Comparison of ENCODE assay signal across 21 cellular contexts in genomic region chr1:172946814-172947507, GRCh38.
DNase-seq lines count a peak whose midpoint lies in the region; ATAC-seq, FAIRE-seq and TF ChIP-seq lines count a peak whose summit lies in the region.
"Had no signal": no experiment of that assay in that cellular context is flagged by ENCODE, and none has a peak within 500 bp of the region (broad histone marks: within the 10 kb centered on the region; RNA-seq: fewer than 3 reads in every experiment).

No MANE protein-coding gene starts in this region.

- in situ Hi-C loops in K562 (cut with MboI): no loop called here

- TF ChIP-seq EP300 in K562 (IDR thresholded peaks at IDR 0.05; ENCODE audit: low read length) (no peak), gastroesophageal sphincter (IDR thresholded peaks at IDR 0.05) (no peak)

- POLR2A ChIA-PET in K562 (lab: Yijun Ruan, JAX): no interaction called here

- H3K9me1 ChIP-seq in K562 (ENCODE audit: control insufficient read depth, insufficient read depth, low read length): no peaks in the 10 kb centered on the region
- no peaks in the 10 kb centered on the region for H3K9me1 ChIP-seq in keratinocyte (ENCODE audit: control insufficient read depth, extremely low read depth, insufficient read depth, low read length)

- FAIRE-seq in K562 (lab: Jason Lieb, UNC): no peak
- peak; percentile 57 for FAIRE-seq in keratinocyte (lab: Jason Lieb, UNC)
- FAIRE-seq: colon, H54, TTC549 had no signal

- no TSS peak for BruUV-seq in K562 (replicated peaks; lab: Mats Ljungman, UMichigan)

- TF ChIP-seq POLR2A in K562 (conservative IDR thresholded peaks at IDR 0.05): no peak
- no peak for TF ChIP-seq POLR2A in gastroesophageal sphincter (IDR thresholded peaks at IDR 0.05)

- DNase-seq in ELR (ENCODE audit: low read depth) (peak; percentile 82), M059J (ENCODE audit: low read depth) (peak; percentile 79), K562 (ENCODE audit: extremely low read depth in 1 of 4, low spot score in 3 of 4) (no peak), keratinocyte (ENCODE audit: low read depth, low spot score) (no peak), COR-L47 (lab: John Stamatoyannopoulos, UW) (no peak), substantia nigra (lab: John Stamatoyannopoulos, UW) (no peak)
- DNase-seq: activated CD4-positive, alpha-beta T cell treated with anti-CD3 and anti-CD28 coated beads, Interleukin-2, amount 50 U/mL, for 4 hours; amygdala; BE2C; DMS153; mucosa of descending colon; sigmoid colon; SJCRH30; stimulated activated CD4-positive, alpha-beta T cell treated with anti-CD3 and anti-CD28 coated beads, Interleukin-4, amount 100 ng/mL, for 1 hour; stimulated activated CD8-positive, alpha-beta memory T cell treated with anti-CD3 and anti-CD28 coated beads, Interleukin-4, amount 100 ng/mL, for 48 hours had no signal

- H3K27ac ChIP-seq in K562 (ENCODE audit: extremely low read depth, low read depth, low read length): no peak overlapping the region
- no peak overlapping the region for H3K27ac ChIP-seq in keratinocyte (ENCODE audit: control insufficient read depth, insufficient read depth, low read length)
- H3K27ac ChIP-seq in substantia nigra (ENCODE audit: low read depth, low read length, poor library complexity, severe bottlenecking): no peak overlapping the region
- H3K27ac ChIP-seq in gastroesophageal sphincter: no peak overlapping the region
- H3K27ac ChIP-seq: hepatocyte, sigmoid colon, SJCRH30 had no signal

- no peaks in the 10 kb centered on the region for H3K27me3 ChIP-seq in K562 (ENCODE audit: control insufficient read depth in 2 of 2, insufficient read depth in 2 of 2, low read length in 2 of 2)
- no peaks in the 10 kb centered on the region for H3K27me3 ChIP-seq in keratinocyte (ENCODE audit: control insufficient read depth, extremely low read depth, insufficient read depth, low read length)
- no peaks in the 10 kb centered on the region for H3K27me3 ChIP-seq in gastroesophageal sphincter
- H3K27me3 ChIP-seq: BE2C, hepatocyte, sigmoid colon, SJCRH30 had no signal

- H3K4me1 ChIP-seq in K562 (replicated peaks in 1 of 2; ENCODE audit: control insufficient read depth in 2 of 2, insufficient read depth in 2 of 2, low read length in 2 of 2) (no peaks in the 10 kb centered on the region), keratinocyte (ENCODE audit: control insufficient read depth, extremely low read depth, insufficient read depth, low read length) (peaks cover 16% of the 10 kb centered on the region), gastroesophageal sphincter (peaks cover 0 to 12% (median 0%) of the 10 kb centered on the region in 3 donors)
- H3K4me1 ChIP-seq: BE2C, SJCRH30 had no signal

- dilution Hi-C loops in keratinocyte (cut with MboI; ENCODE audit: extremely low pct_ligation_motif_present, low sequenced_read_pairs): no loop called here

- H3K4me2 ChIP-seq in K562 (ENCODE audit: insufficient read depth, low read length): no peak overlapping the region
- no peak overlapping the region for H3K4me2 ChIP-seq in keratinocyte (ENCODE audit: control insufficient read depth, extremely low read depth, insufficient read depth, low read depth, low read length)
- H3K4me2 ChIP-seq: hepatocyte had no signal

- no peaks in the 10 kb centered on the region for H3K36me3 ChIP-seq in K562 (ENCODE audit: control insufficient read depth, insufficient read depth, low read length)
- no peaks in the 10 kb centered on the region for H3K36me3 ChIP-seq in keratinocyte (ENCODE audit: control insufficient read depth in 2 of 2, extremely low read depth in 1 of 2, insufficient read depth in 2 of 2, low read length in 2 of 2)
- H3K36me3 ChIP-seq in gastroesophageal sphincter: no peaks in the 10 kb centered on the region
- H3K36me3 ChIP-seq: BE2C, sigmoid colon, SJCRH30 had no signal

- no peak for TF ChIP-seq CTCF in K562 (IDR thresholded peaks at IDR 0.05 in 2 of 3, conservative IDR thresholded peaks at IDR 0.05 in 1 of 3; ENCODE audit: insufficient read depth in 2 of 3, low read depth in 1 of 3, low read length in 3 of 3)
- TF ChIP-seq CTCF in keratinocyte (optimal IDR thresholded peaks at IDR 0.05 in 1 of 3, IDR thresholded peaks at IDR 0.05 in 1 of 3, conservative IDR thresholded peaks at IDR 0.05 in 1 of 3; ENCODE audit: extremely low read depth in 1 of 3, insufficient read depth in 2 of 3, low read length in 3 of 3): no peak
- TF ChIP-seq CTCF in gastroesophageal sphincter (IDR thresholded peaks at IDR 0.05): no peak

- ATAC-seq in K562 (no peak), GM18873 (IDR thresholded peaks at IDR 0.05; ENCODE audit: low FRiP score, unreplicated experiment) (no peak), gastroesophageal sphincter (no peak)
- ATAC-seq: mucosa of descending colon had no signal

- H2AFZ ChIP-seq in K562 (ENCODE audit: low read depth, low read length) (no peak overlapping the region), keratinocyte (ENCODE audit: control insufficient read depth, low read length) (no peak overlapping the region)
- H2AFZ ChIP-seq: hepatocyte had no signal

- H3K79me2 ChIP-seq in K562 (ENCODE audit: control insufficient read depth, insufficient read depth, low read length) (no peaks in the 10 kb centered on the region), keratinocyte (ENCODE audit: control insufficient read depth, insufficient read depth, low read length) (no peaks in the 10 kb centered on the region)
- H3K79me2 ChIP-seq: hepatocyte had no signal

- no peaks in the 10 kb centered on the region for H3K9me3 ChIP-seq in K562 (replicated peaks; ENCODE audit: control insufficient read depth, insufficient read depth, low read depth, low read length)
- H3K9me3 ChIP-seq in keratinocyte (ENCODE audit: control insufficient read depth, low read depth, low read length): no peaks in the 10 kb centered on the region
- no peaks in the 10 kb centered on the region for H3K9me3 ChIP-seq in gastroesophageal sphincter
- H3K9me3 ChIP-seq: BE2C, mucosa of descending colon, sigmoid colon, SJCRH30 had no signal

- H3K4me3 ChIP-seq in K562 (no peak overlapping the region), keratinocyte (ENCODE audit: control insufficient read depth in 2 of 3, extremely low read depth in 1 of 3, insufficient read depth in 2 of 3, low read depth in 1 of 3, low read length in 3 of 3) (no peak overlapping the region), gastroesophageal sphincter (no peak overlapping the region)
- H3K4me3 ChIP-seq: hepatocyte, mucosa of descending colon, sigmoid colon, SJCRH30 had no signal

- TF ChIP-seq RAD21 in K562 (CRISPR knock-in tag; conservative IDR thresholded peaks at IDR 0.05 in 1 of 2, IDR thresholded peaks at IDR 0.05 in 1 of 2): no peak

- intact Hi-C loops in K562 (cut with micrococcal nuclease): no loop called here

- CTCF ChIA-PET in K562 (lab: Yijun Ruan, JAX; ENCODE audit: low intra/inter-chr PET ratio): no interaction called here

- H4K20me1 ChIP-seq in K562 (replicated peaks; ENCODE audit: control insufficient read depth, insufficient read depth, low read length) (no peaks in the 10 kb centered on the region), keratinocyte (ENCODE audit: control insufficient read depth, extremely low read depth, insufficient read depth, low read length) (no peaks in the 10 kb centered on the region)

- no peak overlapping the region for H3K9ac ChIP-seq in K562 (ENCODE audit: insufficient read depth in 1 of 2, low read depth in 2 of 2, low read length in 2 of 2)
- no peak overlapping the region for H3K9ac ChIP-seq in keratinocyte (ENCODE audit: control insufficient read depth, extremely low read depth, insufficient read depth, low read length)

- WGBS in K562 (ENCODE audit: insufficient coverage, low coverage, missing lambda C conversion rate): 0% methylated on average over 2 of the region's 2 CpGs
- WGBS in gastroesophageal sphincter (ENCODE audit: low coverage in 1 of 2), 2 donors: 79 to 95% methylated on average over 2 of the region's 2 CpGs

TF ChIP-seq in K562, 482 proteins besides CTCF, POLR2A, EP300 and RAD21 (continues in another document):
- no peak for TF ChIP-seq MAX (CRISPR knock-in tag; IDR thresholded peaks at IDR 0.05)
- no peak for TF ChIP-seq U2AF1 (optimal IDR thresholded peaks at IDR 0.05; ENCODE audit: low read depth, low read length)
- TF ChIP-seq ELF4 (CRISPR knock-in tag; IDR thresholded peaks at IDR 0.05): no peak
- 0 out of 2 replicates have a peak, but pooled peaks have one; percentile 36 for TF ChIP-seq THRB (CRISPR knock-in tag; conservative IDR thresholded peaks at IDR 0.05)
- peak; percentile 85 for TF ChIP-seq MAFG (tag; conservative IDR thresholded peaks at IDR 0.05)
- TF ChIP-seq ADNP (tag; IDR thresholded peaks at IDR 0.05): no peak
- TF ChIP-seq TOE1 (IDR thresholded peaks at IDR 0.05; ENCODE audit: borderline replicate concordance): no peak
- no peak for TF ChIP-seq TOE1 (CRISPR knock-in tag; IDR thresholded peaks at IDR 0.05; ENCODE audit: borderline replicate concordance, low read depth)
- TF ChIP-seq SRSF3 (IDR thresholded peaks at IDR 0.05; ENCODE audit: insufficient read depth, low read length): no peak
- TF ChIP-seq ZNF445 (CRISPR knock-in tag; IDR thresholded peaks at IDR 0.05; ENCODE audit: low read depth): no peak
- 0 out of 2 replicates have a peak, but pooled peaks have one; percentile 38 for TF ChIP-seq DIDO1 (tag; IDR thresholded peaks at IDR 0.05; ENCODE audit: low read depth)
- peak; percentile 41; the same call in 1 of the 2 replicates for TF ChIP-seq ZNF212 (CRISPR knock-in tag; IDR thresholded peaks at IDR 0.05)
- no peak for TF ChIP-seq ZNF239 (CRISPR knock-in tag; IDR thresholded peaks at IDR 0.05)
- peak; percentile 30; the same call in 1 of the 2 replicates for TF ChIP-seq JUND (IDR thresholded peaks at IDR 0.05; ENCODE audit: borderline replicate concordance, low read depth, low read length)
- TF ChIP-seq JUND (tag; IDR thresholded peaks at IDR 0.05; ENCODE audit: borderline replicate concordance, low read depth, low read length): peak; percentile 49; the same call in 1 of the 3 replicates
- TF ChIP-seq ZNF766 (CRISPR knock-in tag; conservative IDR thresholded peaks at IDR 0.05): no peak
- TF ChIP-seq TEAD1 (CRISPR knock-in tag; IDR thresholded peaks at IDR 0.05): no peak
- no peak for TF ChIP-seq KDM1A (IDR thresholded peaks at IDR 0.05)

Comparison
In these comparisons a context has a peak if more than half of its experiments do, and no peak if none do; other contexts are left out.
1. DNase-seq: peak in ELR (single experiment) and M059J (single experiment); none in K562 (0 of 4), keratinocyte (single experiment), COR-L47 (single experiment) and substantia nigra (0 of 49).